ENCODE assay signal across 1 cellular context in genomic region chr1:160419838-160420169, GRCh38.
TF ChIP-seq lines count a peak whose summit lies in the region.

No MANE protein-coding gene starts in this region.

TF ChIP-seq in WTC11, 78 proteins besides CTCF, POLR2A, EP300 and RAD21 (continued from another document):
- TF ChIP-seq, protein P1, sequence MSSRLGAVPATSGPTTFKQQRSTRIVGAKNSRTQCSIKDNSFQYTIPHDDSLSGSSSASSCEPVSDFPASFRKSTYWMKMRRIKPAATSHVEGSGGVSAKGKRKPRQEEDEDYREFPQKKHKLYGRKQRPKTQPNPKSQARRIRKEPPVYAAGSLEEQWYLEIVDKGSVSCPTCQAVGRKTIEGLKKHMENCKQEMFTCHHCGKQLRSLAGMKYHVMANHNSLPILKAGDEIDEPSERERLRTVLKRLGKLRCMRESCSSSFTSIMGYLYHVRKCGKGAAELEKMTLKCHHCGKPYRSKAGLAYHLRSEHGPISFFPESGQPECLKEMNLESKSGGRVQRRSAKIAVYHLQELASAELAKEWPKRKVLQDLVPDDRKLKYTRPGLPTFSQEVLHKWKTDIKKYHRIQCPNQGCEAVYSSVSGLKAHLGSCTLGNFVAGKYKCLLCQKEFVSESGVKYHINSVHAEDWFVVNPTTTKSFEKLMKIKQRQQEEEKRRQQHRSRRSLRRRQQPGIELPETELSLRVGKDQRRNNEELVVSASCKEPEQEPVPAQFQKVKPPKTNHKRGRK (CRISPR knock-in tag; IDR thresholded peaks at IDR 0.05; ENCODE audit: borderline replicate concordance), result no peak
- TF ChIP-seq, protein P2, sequence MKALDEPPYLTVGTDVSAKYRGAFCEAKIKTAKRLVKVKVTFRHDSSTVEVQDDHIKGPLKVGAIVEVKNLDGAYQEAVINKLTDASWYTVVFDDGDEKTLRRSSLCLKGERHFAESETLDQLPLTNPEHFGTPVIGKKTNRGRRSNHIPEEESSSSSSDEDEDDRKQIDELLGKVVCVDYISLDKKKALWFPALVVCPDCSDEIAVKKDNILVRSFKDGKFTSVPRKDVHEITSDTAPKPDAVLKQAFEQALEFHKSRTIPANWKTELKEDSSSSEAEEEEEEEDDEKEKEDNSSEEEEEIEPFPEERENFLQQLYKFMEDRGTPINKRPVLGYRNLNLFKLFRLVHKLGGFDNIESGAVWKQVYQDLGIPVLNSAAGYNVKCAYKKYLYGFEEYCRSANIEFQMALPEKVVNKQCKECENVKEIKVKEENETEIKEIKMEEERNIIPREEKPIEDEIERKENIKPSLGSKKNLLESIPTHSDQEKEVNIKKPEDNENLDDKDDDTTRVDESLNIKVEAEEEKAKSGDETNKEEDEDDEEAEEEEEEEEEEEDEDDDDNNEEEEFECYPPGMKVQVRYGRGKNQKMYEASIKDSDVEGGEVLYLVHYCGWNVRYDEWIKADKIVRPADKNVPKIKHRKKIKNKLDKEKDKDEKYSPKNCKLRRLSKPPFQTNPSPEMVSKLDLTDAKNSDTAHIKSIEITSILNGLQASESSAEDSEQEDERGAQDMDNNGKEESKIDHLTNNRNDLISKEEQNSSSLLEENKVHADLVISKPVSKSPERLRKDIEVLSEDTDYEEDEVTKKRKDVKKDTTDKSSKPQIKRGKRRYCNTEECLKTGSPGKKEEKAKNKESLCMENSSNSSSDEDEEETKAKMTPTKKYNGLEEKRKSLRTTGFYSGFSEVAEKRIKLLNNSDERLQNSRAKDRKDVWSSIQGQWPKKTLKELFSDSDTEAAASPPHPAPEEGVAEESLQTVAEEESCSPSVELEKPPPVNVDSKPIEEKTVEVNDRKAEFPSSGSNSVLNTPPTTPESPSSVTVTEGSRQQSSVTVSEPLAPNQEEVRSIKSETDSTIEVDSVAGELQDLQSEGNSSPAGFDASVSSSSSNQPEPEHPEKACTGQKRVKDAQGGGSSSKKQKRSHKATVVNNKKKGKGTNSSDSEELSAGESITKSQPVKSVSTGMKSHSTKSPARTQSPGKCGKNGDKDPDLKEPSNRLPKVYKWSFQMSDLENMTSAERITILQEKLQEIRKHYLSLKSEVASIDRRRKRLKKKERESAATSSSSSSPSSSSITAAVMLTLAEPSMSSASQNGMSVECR (CRISPR knock-in tag; IDR thresholded peaks at IDR 0.05; ENCODE audit: borderline replicate concordance), result no peak
TF ChIP-seq in WTC11: peak in this region for 0.
